24 cellular contexts compared by ENCODE assay signal in genomic region chr18:58601468-58602266, GRCh38. TPM values are rescaled to one million over a fixed set of nuclear protein-coding genes. Genes with fewer than 3 reads are reported as not detected.
"Had no signal": no experiment of that assay in that cellular context is flagged by ENCODE, and none has a peak within 500 bp of the region (broad histone marks: within the 10 kb centered on the region; RNA-seq: fewer than 3 reads in every experiment).

No MANE protein-coding gene starts in this region.

- H3K27me3 ChIP-seq: foreskin keratinocyte, stomach, thyroid gland had no signal

- H3K9me3 ChIP-seq: thyroid gland had no signal

- ATAC-seq: activated CD4-positive, CD25-positive, alpha-beta regulatory T cell treated with anti-CD3 and anti-CD28 coated beads, Interleukin-2, amount 50 U/mL, for 24 hours; foreskin keratinocyte; naive thymus-derived CD8-positive, alpha-beta T cell; sciatic nerve; stimulated activated naive B cell treated with anti-CD40 and anti-IgM and Interleukin-4, amounts not matched to agents 10 μg/mL and 1 μg/mL and 100 μg/mL, for 72 hours; T-helper 17 cell had no signal

- DNase-seq: activated CD4-positive, alpha-beta T cell treated with anti-CD3 and anti-CD28 coated beads for 48 hours; activated CD4-positive, alpha-beta T cell treated with anti-CD3 and anti-CD28 coated beads, Interleukin-2, amount 50 U/mL, for 48 hours; activated CD8-positive, alpha-beta memory T cell treated with anti-CD3 and anti-CD28 coated beads, Interleukin-2, amount 50 U/mL, for 4 hours; activated gamma-delta T cell treated with Interleukin-2 at 50 U/mL for 16 hours; activated naive CD4-positive, alpha-beta T cell treated with anti-CD3 and anti-CD28 coated beads, Interleukin-2, amount 50 U/mL, for 16 hours; activated T-cell treated with anti-CD3 and anti-CD28 coated beads, Interleukin-2, amount 50 U/mL, for 24 hours; amygdala; central memory CD4-positive, alpha-beta T cell; foreskin keratinocyte; naive thymus-derived CD8-positive, alpha-beta T cell; stimulated activated CD4-positive, alpha-beta T cell treated with anti-CD3 and anti-CD28 coated beads, Interleukin-1b, Interleukin-23, amount 100 ng/mL, for 48 hours; stimulated activated naive B cell treated with anti-CD40 and anti-IgM and Interleukin-4, amounts not matched to agents 10 μg/mL and 1 μg/mL and 100 μg/mL, for 72 hours; stomach; SW 1271; T-helper 17 cell; T1000; thyroid gland; WERI-Rb-1 had no signal

- H3K4me3 ChIP-seq: esophagus muscularis mucosa, smooth muscle cell, stomach, thyroid gland had no signal

- H3K36me3 ChIP-seq: stomach, thyroid gland, WERI-Rb-1 had no signal

- H3K27ac ChIP-seq: esophagus muscularis mucosa, stomach, thyroid gland, WERI-Rb-1 had no signal

- H3K4me2 ChIP-seq: smooth muscle cell had no signal

- H3K4me1 ChIP-seq: thyroid gland had no signal

- FAIRE-seq: islet of Langerhans had no signal

RNA-seq across cellular contexts. Expression of gene ALPK2, which starts 27.2 kb away (rescaled TPM):
- total RNA-seq: neural crest cell had no signal
- polyA plus RNA-seq: naive thymus-derived CD8-positive, alpha-beta T cell had no signal
